In genomic region chr9:27338527-27338903, GRCh38 we compare ENCODE assay signal across 18 cellular contexts. TPM values are rescaled to one million over a fixed set of nuclear protein-coding genes. Genes with fewer than 3 reads are reported as not detected.
A peak's percentile ranks its signal among the peaks of the same experiment; 100 is the strongest.
DNase-seq lines count a peak whose midpoint lies in the region; ATAC-seq and TF ChIP-seq lines count a peak whose summit lies in the region.
"Had no signal": no experiment of that assay in that cellular context is flagged by ENCODE, and none has a peak within 500 bp of the region (broad histone marks: within the 10 kb centered on the region; RNA-seq: fewer than 3 reads in every experiment).

No MANE protein-coding gene starts in this region.

- peak; percentile 56 for DNase-seq in Ammon's horn (ENCODE audit: low spot score)
- no peak for DNase-seq in chondrocyte (ENCODE audit: low spot score)
- no peak for DNase-seq in lower lobe of right lung
- no peak for DNase-seq in activated naive CD4-positive, alpha-beta T cell treated with Interleukin-2 at 50 U/mL for 16 hours
- no peak for DNase-seq in NCI-H748 (lab: John Stamatoyannopoulos, UW; ENCODE audit: unreplicated experiment)
- no peak for DNase-seq in kidney glomerular epithelial cell (lab: John Stamatoyannopoulos, UW)
- no peak for DNase-seq in stimulated activated naive B cell treated with anti-CD40 and anti-IgM and Interleukin-4, amounts not matched to agents 10 μg/mL and 1 μg/mL and 100 μg/mL, for 72 hours
- DNase-seq: activated CD8-positive, alpha-beta memory T cell treated with anti-CD3 and anti-CD28 coated beads, Interleukin-2, amount 50 U/mL, for 4 hours; brain microvascular endothelial cell; CD8-positive, alpha-beta memory T cell; foreskin melanocyte; H9 had no signal

- no peaks in the 10 kb centered on the region for H3K9me3 Mint-ChIP-seq in chondrocyte (ENCODE audit: low read depth)
- H3K9me3 Mint-ChIP-seq in stimulated activated naive B cell treated with anti-CD40 and anti-IgM and Interleukin-4, amounts not matched to agents 10 μg/mL and 1 μg/mL and 100 μg/mL, for 72 hours, result no peaks in the 10 kb centered on the region
- H3K9me3 Mint-ChIP-seq: CD8-positive, alpha-beta memory T cell had no signal

- no peak for ATAC-seq in lower lobe of right lung
- ATAC-seq in stimulated activated naive B cell treated with anti-CD40 and anti-IgM and Interleukin-4, amounts not matched to agents 10 μg/mL and 1 μg/mL and 100 μg/mL, for 72 hours (replicated peaks), result no peak

- H3K4me3 ChIP-seq in lower lobe of right lung (peak overlapping the region; percentile 8), skin epidermis (no peak overlapping the region)

- H3K4me1 Mint-ChIP-seq in chondrocyte (ENCODE audit: low read depth), result peaks cover 50% of the 10 kb centered on the region
- H3K4me1 Mint-ChIP-seq in stimulated activated naive B cell treated with anti-CD40 and anti-IgM and Interleukin-4, amounts not matched to agents 10 μg/mL and 1 μg/mL and 100 μg/mL, for 72 hours, result peaks cover 20 to 44% of the 10 kb centered on the region in 2 donors
- H3K4me1 Mint-ChIP-seq: CD8-positive, alpha-beta memory T cell had no signal

- no peak overlapping the region for H3K4me3 Mint-ChIP-seq in chondrocyte (ENCODE audit: unreplicated experiment)
- H3K4me3 Mint-ChIP-seq in stimulated activated naive B cell treated with anti-CD40 and anti-IgM and Interleukin-4, amounts not matched to agents 10 μg/mL and 1 μg/mL and 100 μg/mL, for 72 hours, result no peak overlapping the region
- H3K4me3 Mint-ChIP-seq: CD8-positive, alpha-beta memory T cell; H9 had no signal

- peak overlapping the region; percentile 78 for H3K27ac Mint-ChIP-seq in chondrocyte (ENCODE audit: unreplicated experiment)
- H3K27ac Mint-ChIP-seq in stimulated activated naive B cell treated with anti-CD40 and anti-IgM and Interleukin-4, amounts not matched to agents 10 μg/mL and 1 μg/mL and 100 μg/mL, for 72 hours, result no peak overlapping the region
- H3K27ac Mint-ChIP-seq: CD8-positive, alpha-beta memory T cell; progenitor cell of endocrine pancreas had no signal

- TF ChIP-seq CTCF in chondrocyte (IDR thresholded peaks at IDR 0.05), result no peak
- no peak for TF ChIP-seq CTCF in lower lobe of right lung (IDR thresholded peaks at IDR 0.05)

- H3K27me3 Mint-ChIP-seq in chondrocyte (ENCODE audit: low read depth), result peaks cover 2% of the 10 kb centered on the region
- H3K27me3 Mint-ChIP-seq in stimulated activated naive B cell treated with anti-CD40 and anti-IgM and Interleukin-4, amounts not matched to agents 10 μg/mL and 1 μg/mL and 100 μg/mL, for 72 hours, result no peaks in the 10 kb centered on the region
- H3K27me3 Mint-ChIP-seq: CD8-positive, alpha-beta memory T cell; progenitor cell of endocrine pancreas had no signal

- intact Hi-C loops in lower lobe of right lung (cut with DNase I), result no loop called here

- H3K36me3 ChIP-seq in lower lobe of right lung, result no peaks in the 10 kb centered on the region
- H3K36me3 ChIP-seq: brain microvascular endothelial cell had no signal

- H3K27ac ChIP-seq in lower lobe of right lung, result peak overlapping the region; percentile 78
- H3K27ac ChIP-seq in skin epidermis, result peak overlapping the region in 18 of 21 experiments; percentile 0 to 79 (median 54)
- H3K27ac ChIP-seq: brain microvascular endothelial cell had no signal

- H3K27me3 ChIP-seq in lower lobe of right lung (ENCODE audit: low read depth), result no peaks in the 10 kb centered on the region
- H3K27me3 ChIP-seq: brain microvascular endothelial cell had no signal

- no peaks in the 10 kb centered on the region for H3K36me3 Mint-ChIP-seq in chondrocyte (ENCODE audit: low read depth)
- H3K36me3 Mint-ChIP-seq in stimulated activated naive B cell treated with anti-CD40 and anti-IgM and Interleukin-4, amounts not matched to agents 10 μg/mL and 1 μg/mL and 100 μg/mL, for 72 hours, result peaks cover 2 to 4% of the 10 kb centered on the region in 2 donors
- H3K36me3 Mint-ChIP-seq: CD8-positive, alpha-beta memory T cell had no signal

- no peaks in the 10 kb centered on the region for H3K9me3 ChIP-seq in lower lobe of right lung

- peaks cover 66% of the 10 kb centered on the region for H3K4me1 ChIP-seq in lower lobe of right lung

RNA-seq across cellular contexts. Expression of gene EQTN, which starts 41.6 kb away (rescaled TPM):
- total RNA-seq in chondrocyte, result not detected in 3 replicates
- total RNA-seq in lower lobe of right lung, result not detected
- total RNA-seq: A673; CD8-positive, alpha-beta memory T cell; H9; HT1080; NCI-H460; T-helper 2 cell treated with Interferon-gamma antibody and Interleukin-4, amounts not matched to agents 100 ng/mL and 5 ng/mL, for 36 hours had no signal
